Comparison of ENCODE assay signal across 20 cellular contexts in the genomic region with DNA sequence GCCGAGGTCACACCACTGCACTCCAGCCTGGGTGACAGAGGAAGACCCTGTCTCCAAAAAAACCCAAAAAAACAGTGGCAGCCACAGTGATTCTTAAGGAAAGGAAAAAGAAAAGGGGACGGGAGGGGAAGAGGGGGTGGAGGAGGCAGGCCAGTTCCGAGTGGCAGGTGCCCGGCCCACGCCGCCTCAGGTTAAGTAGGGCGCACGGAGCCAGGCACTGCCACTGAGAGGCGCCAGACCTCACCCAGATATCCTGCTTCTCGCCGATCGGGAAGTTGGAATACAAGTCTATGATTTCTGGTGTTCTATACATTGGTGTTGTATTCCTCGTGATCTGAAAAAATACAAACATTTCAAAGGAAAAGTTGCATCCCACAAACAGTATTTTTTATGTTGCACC. TPM values are rescaled to one million over a fixed set of nuclear protein-coding genes. Genes with fewer than 3 reads are reported as not detected.
DNase-seq lines count a peak whose midpoint lies in the region; ATAC-seq and TF ChIP-seq lines count a peak whose summit lies in the region.
"Had no signal": no experiment of that assay in that cellular context is flagged by ENCODE, and none has a peak within 500 bp of the region (broad histone marks: within the 10 kb centered on the region; RNA-seq: fewer than 3 reads in every experiment).

No MANE protein-coding gene starts in this region.

- H3K4me2 ChIP-seq in DND-41 (ENCODE audit: insufficient read depth, low read length): no peak overlapping the region

- DNase-seq in DND-41 (no peak), H7 (peak; percentile 81), WERI-Rb-1 (no peak), head of caudate nucleus (peak in 31 of 42 donors; percentile 17 to 79 (median 47)), MG63 (no peak), SKM-1 (lab: John Stamatoyannopoulos, UW; ENCODE audit: unreplicated experiment) (no peak), DMS153 treated with DMSO at 0.1 percent for 48 hours (lab: John Stamatoyannopoulos, UW; ENCODE audit: unreplicated experiment) (no peak)
- DNase-seq: activated CD4-positive, alpha-beta T cell treated with anti-CD3 and anti-CD28 coated beads for 36 hours; activated CD8-positive, alpha-beta memory T cell treated with anti-CD3 and anti-CD28 coated beads for 24 hours; activated gamma-delta T cell; activated naive CD8-positive, alpha-beta T cell treated with anti-CD3 and anti-CD28 coated beads, Interleukin-2, amount 50 U/mL, for 24 hours; CD4-positive, CD25-positive, alpha-beta regulatory T cell; naive thymus-derived CD4-positive, alpha-beta T cell; NCI-H187; NCI-H69; T-helper 17 cell had no signal

- H3K9ac ChIP-seq in DND-41 (ENCODE audit: low read depth, low read length): no peak overlapping the region

- no peaks in the 10 kb centered on the region for H3K27me3 ChIP-seq in DND-41 (ENCODE audit: insufficient read depth, low read length, poor library complexity)
- no peaks in the 10 kb centered on the region for H3K27me3 ChIP-seq in H7 (ENCODE audit: control insufficient read depth, insufficient read depth, low read length)
- no peaks in the 10 kb centered on the region for H3K27me3 ChIP-seq in WERI-Rb-1 (ENCODE audit: insufficient read depth, low read depth, severe bottlenecking)
- no peaks in the 10 kb centered on the region for H3K27me3 ChIP-seq in MG63
- H3K27me3 ChIP-seq: SJSA1, vagina had no signal

- H3K36me3 ChIP-seq in DND-41 (ENCODE audit: insufficient read depth, low read length): peaks cover 84% of the 10 kb centered on the region
- peaks cover 4% of the 10 kb centered on the region for H3K36me3 ChIP-seq in H7 (replicated peaks; ENCODE audit: control insufficient read depth, insufficient read depth, low read length)
- peaks cover 49% of the 10 kb centered on the region for H3K36me3 ChIP-seq in WERI-Rb-1
- no peaks in the 10 kb centered on the region for H3K36me3 ChIP-seq in MG63

- H3K4me3 ChIP-seq in DND-41 (ENCODE audit: low read depth in 1 of 2, low read length in 2 of 2) (no peak overlapping the region), H7 (ENCODE audit: insufficient read depth, low read depth, low read length) (no peak overlapping the region), WERI-Rb-1 (ENCODE audit: low read depth, low read length) (no peak overlapping the region), MG63 (no peak overlapping the region)
- H3K4me3 ChIP-seq: SJSA1, skin epidermis, vagina had no signal

- peak; percentile 12 for TF ChIP-seq CTCF in DND-41 (IDR thresholded peaks at IDR 0.05; ENCODE audit: borderline replicate concordance, extremely low read depth, low read length, poor library complexity, severe bottlenecking)
- peak; percentile 44 for TF ChIP-seq CTCF in WERI-Rb-1 (IDR thresholded peaks at IDR 0.05; ENCODE audit: low read depth, low read length)

- H4K20me1 ChIP-seq in DND-41 (ENCODE audit: insufficient read depth, low read length): peaks cover 48% of the 10 kb centered on the region

- intact Hi-C loops in head of caudate nucleus (cut with DNase I): no loop called here

- H3K9me3 ChIP-seq in DND-41 (ENCODE audit: insufficient read depth, low read length, severe bottlenecking): no peaks in the 10 kb centered on the region
- no peaks in the 10 kb centered on the region for H3K9me3 ChIP-seq in WERI-Rb-1 (ENCODE audit: severe bottlenecking)
- H3K9me3 ChIP-seq in MG63: no peaks in the 10 kb centered on the region
- H3K9me3 ChIP-seq: SJSA1, vagina had no signal

- no peaks in the 10 kb centered on the region for H3K4me1 ChIP-seq in DND-41 (ENCODE audit: insufficient read depth, low read length)
- H3K4me1 ChIP-seq: SJSA1, vagina had no signal

- H3K79me2 ChIP-seq in DND-41 (ENCODE audit: insufficient read depth, low read length): peaks cover 2% of the 10 kb centered on the region; the same call in 1 of the 2 replicates

- H3K27ac ChIP-seq in DND-41 (ENCODE audit: low read length) (no peak overlapping the region), WERI-Rb-1 (no peak overlapping the region)
- H3K27ac ChIP-seq: SJSA1, skin epidermis, vagina had no signal

- no peak overlapping the region for H2AFZ ChIP-seq in DND-41 (ENCODE audit: low read depth, low read length)

- ATAC-seq in DND-41 (ENCODE audit: insufficient read depth, low read depth): no peak
- no peak for ATAC-seq in HG03342 (IDR thresholded peaks at IDR 0.05; ENCODE audit: unreplicated experiment)
- ATAC-seq: activated CD4-positive, alpha-beta T cell treated with anti-CD3 and anti-CD28 coated beads for 36 hours; activated naive CD8-positive, alpha-beta T cell treated with anti-CD3 and anti-CD28 coated beads, Interleukin-2, amount 50 U/mL, for 24 hours; naive thymus-derived CD4-positive, alpha-beta T cell; T-helper 17 cell had no signal

RNA-seq across cellular contexts. Expression of a gene that starts 35.9 kb away (rescaled TPM):
- total RNA-seq in H7 (2014; rRNA removed; shearing (Covaris generic)): 77.4 and 85.1 TPM in 2 replicates
- total RNA-seq in MG63 (2014; rRNA removed; shearing (Covaris generic); ENCODE audit: low replicate concordance): 57.1 and 67.9 TPM in 2 replicates

RNA-seq across cellular contexts. Expression of a gene that starts 36.0 kb away (rescaled TPM):
- 6.5 and 8.4 TPM in 2 replicates for total RNA-seq in H7 (2014; rRNA removed; shearing (Covaris generic))
- total RNA-seq in MG63 (2014; rRNA removed; shearing (Covaris generic); ENCODE audit: low replicate concordance): 14.1 and 15.0 TPM in 2 replicates

Comparison
In these comparisons a context has a peak if more than half of its experiments do, and no peak if none do; other contexts are left out.
1. DNase-seq: peak in H7 (single experiment) and head of caudate nucleus (31 of 42); none in DND-41 (single experiment), WERI-Rb-1 (single experiment), MG63 (single experiment), SKM-1 (single experiment) and DMS153 treated with DMSO at 0.1 percent for 48 hours (single experiment).